2 cellular contexts compared by ENCODE assay signal in the genomic region with DNA sequence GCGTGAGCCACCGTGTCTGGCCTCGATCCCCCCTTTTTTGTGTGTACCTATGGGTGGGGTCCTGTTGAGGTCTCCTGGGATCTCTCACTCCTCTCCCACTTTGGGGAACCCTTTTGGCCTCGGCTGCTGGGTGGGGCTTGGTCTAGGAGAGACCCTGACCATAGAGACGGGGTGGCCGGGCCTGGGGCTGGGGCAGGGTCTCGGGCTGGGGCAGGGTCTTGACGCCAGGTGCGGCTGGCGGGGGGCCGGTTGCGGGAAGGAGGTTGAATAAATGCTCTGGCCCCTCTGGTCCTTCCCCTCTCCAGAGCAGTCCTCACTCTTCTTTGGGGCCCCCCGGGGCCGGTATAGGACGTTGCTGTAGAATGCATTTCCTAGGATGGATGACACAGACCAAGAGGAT.
TF ChIP-seq lines count a peak whose summit lies in the region.

No MANE protein-coding gene starts in this region.

TF ChIP-seq in A549, 52 proteins besides CTCF, POLR2A, EP300 and RAD21:
- TF ChIP-seq MAZ (IDR thresholded peaks at IDR 0.05; ENCODE audit: borderline replicate concordance, low read depth, low read length), result no peak
- no peak for TF ChIP-seq KDM5A (IDR thresholded peaks at IDR 0.05)
- no peak for TF ChIP-seq NR3C1 (IDR thresholded peaks at IDR 0.05)
- no peak for TF ChIP-seq ZC3H11A (IDR thresholded peaks at IDR 0.05)
- TF ChIP-seq MAX (IDR thresholded peaks at IDR 0.05), result no peak
- no peak for TF ChIP-seq FOSB (CRISPR knock-in tag; IDR thresholded peaks at IDR 0.05)
- no peak for TF ChIP-seq NFE2L2 (conservative IDR thresholded peaks at IDR 0.05; ENCODE audit: low read length)
- no peak for TF ChIP-seq RNF2 (IDR thresholded peaks at IDR 0.05; ENCODE audit: borderline replicate concordance, low read depth)
- TF ChIP-seq SREBF2 (IDR thresholded peaks at IDR 0.05), result no peak
- TF ChIP-seq SMC3 (IDR thresholded peaks at IDR 0.05), result no peak
- no peak for TF ChIP-seq CHD2 (IDR thresholded peaks at IDR 0.05; ENCODE audit: low read length, partially characterized antibody)
- TF ChIP-seq HMGXB4 (CRISPR knock-in tag; IDR thresholded peaks at IDR 0.05; ENCODE audit: borderline replicate concordance), result no peak
- no peak for TF ChIP-seq HDAC2 (IDR thresholded peaks at IDR 0.05)
- TF ChIP-seq PHF8 (IDR thresholded peaks at IDR 0.05; ENCODE audit: borderline replicate concordance, low read depth), result no peak
- no peak for TF ChIP-seq ZSCAN20 (CRISPR knock-in tag; IDR thresholded peaks at IDR 0.05)
- TF ChIP-seq JUN (IDR thresholded peaks at IDR 0.05), result no peak
- no peak for TF ChIP-seq BCL3 (IDR thresholded peaks at IDR 0.05)
- TF ChIP-seq RCOR1 (IDR thresholded peaks at IDR 0.05; ENCODE audit: low read depth, low read length), result no peak

TF ChIP-seq in K562, 482 proteins besides CTCF, POLR2A, EP300 and RAD21:
- TF ChIP-seq, protein P1, sequence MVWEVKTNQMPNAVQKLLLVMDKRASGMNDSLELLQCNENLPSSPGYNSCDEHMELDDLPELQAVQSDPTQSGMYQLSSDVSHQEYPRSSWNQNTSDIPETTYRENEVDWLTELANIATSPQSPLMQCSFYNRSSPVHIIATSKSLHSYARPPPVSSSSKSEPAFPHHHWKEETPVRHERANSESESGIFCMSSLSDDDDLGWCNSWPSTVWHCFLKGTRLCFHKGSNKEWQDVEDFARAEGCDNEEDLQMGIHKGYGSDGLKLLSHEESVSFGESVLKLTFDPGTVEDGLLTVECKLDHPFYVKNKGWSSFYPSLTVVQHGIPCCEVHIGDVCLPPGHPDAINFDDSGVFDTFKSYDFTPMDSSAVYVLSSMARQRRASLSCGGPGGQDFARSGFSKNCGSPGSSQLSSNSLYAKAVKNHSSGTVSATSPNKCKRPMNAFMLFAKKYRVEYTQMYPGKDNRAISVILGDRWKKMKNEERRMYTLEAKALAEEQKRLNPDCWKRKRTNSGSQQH (CRISPR knock-in tag; IDR thresholded peaks at IDR 0.05), result no peak
